In the genomic region with DNA sequence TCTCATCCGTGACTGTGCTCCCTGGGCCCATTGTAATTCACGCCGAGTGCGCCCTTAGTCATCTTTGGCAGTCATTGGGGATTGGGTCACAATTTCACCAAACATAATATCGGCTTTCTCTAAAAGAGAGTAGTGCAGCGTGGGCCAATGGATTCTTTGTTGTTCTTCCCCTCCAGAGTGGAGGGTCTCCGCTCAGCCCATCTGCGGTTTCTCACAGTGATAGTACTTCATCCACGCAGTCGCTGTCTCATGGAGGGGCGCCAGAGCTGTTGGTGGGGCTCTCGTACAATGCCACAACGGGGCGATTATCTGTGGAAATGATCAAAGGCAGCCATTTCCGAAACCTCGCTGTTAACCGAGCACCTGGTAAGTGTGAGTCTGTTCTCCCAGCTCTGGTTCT, we compare ENCODE assay signal across 19 cellular contexts.
"Had no signal": no experiment of that assay in that cellular context is flagged by ENCODE, and none has a peak within 500 bp of the region (broad histone marks: within the 10 kb centered on the region; RNA-seq: fewer than 3 reads in every experiment).

No MANE protein-coding gene starts in this region.

- H3K4me3 ChIP-seq: body of pancreas, mucosa of descending colon, smooth muscle cell, thoracic aorta had no signal

- H3K4me1 Mint-ChIP-seq: activated CD4-positive, alpha-beta memory T cell treated with anti-CD3 and anti-CD28 coated beads, Interleukin-2, amount 10 ng/mL, durations not matched to agents 7 days and 5 days; activated CD8-positive, alpha-beta memory T cell treated with anti-CD3 and anti-CD28 coated beads, Interleukin-2, amount 10 ng/mL, durations not matched to agents 7 days and 5 days; endodermal cell had no signal

- H3K27me3 ChIP-seq: body of pancreas had no signal

- H3K36me3 ChIP-seq: thoracic aorta had no signal

- H3K27ac ChIP-seq: body of pancreas, epithelial cell of prostate, thoracic aorta had no signal

- DNase-seq: activated CD4-positive, alpha-beta memory T cell treated with anti-CD3 and anti-CD28 coated beads, Interleukin-2, amount 10 ng/mL, durations not matched to agents 7 days and 5 days; activated CD4-positive, alpha-beta T cell treated with anti-CD3 and anti-CD28 coated beads for 36 hours; activated CD8-positive, alpha-beta memory T cell treated with anti-CD3 and anti-CD28 coated beads, Interleukin-2, amount 10 ng/mL, durations not matched to agents 7 days and 5 days; activated naive CD8-positive, alpha-beta T cell treated with anti-CD3 and anti-CD28 coated beads for 36 hours; amniotic stem cell; body of pancreas; endodermal cell; foreskin fibroblast; left ventricle myocardium superior; mucosa of descending colon; naive B cell; stimulated activated CD4-positive, alpha-beta T cell treated with anti-CD3 and anti-CD28 coated beads, Interleukin-4, amount 100 ng/mL, for 1 hour; stimulated activated naive CD8-positive, alpha-beta T cell treated with anti-CD3 and anti-CD28 coated beads, Interleukin-15, amount 100 ng/mL, for 72 hours had no signal

- H3K9me3 Mint-ChIP-seq: activated CD4-positive, alpha-beta memory T cell treated with anti-CD3 and anti-CD28 coated beads, Interleukin-2, amount 10 ng/mL, durations not matched to agents 7 days and 5 days had no signal

- H3K36me3 Mint-ChIP-seq: activated CD8-positive, alpha-beta memory T cell treated with anti-CD3 and anti-CD28 coated beads, Interleukin-2, amount 10 ng/mL, durations not matched to agents 7 days and 5 days; activated naive CD8-positive, alpha-beta T cell treated with anti-CD3 and anti-CD28 coated beads for 36 hours had no signal

- H3K4me3 Mint-ChIP-seq: activated CD4-positive, alpha-beta memory T cell treated with anti-CD3 and anti-CD28 coated beads, Interleukin-2, amount 10 ng/mL, durations not matched to agents 7 days and 5 days; activated CD4-positive, alpha-beta T cell treated with anti-CD3 and anti-CD28 coated beads for 36 hours; activated CD8-positive, alpha-beta memory T cell treated with anti-CD3 and anti-CD28 coated beads, Interleukin-2, amount 10 ng/mL, durations not matched to agents 7 days and 5 days; activated naive CD8-positive, alpha-beta T cell treated with anti-CD3 and anti-CD28 coated beads for 36 hours; endodermal cell; memory B cell; neural crest cell; stimulated activated naive CD8-positive, alpha-beta T cell treated with anti-CD3 and anti-CD28 coated beads, Interleukin-15, amount 100 ng/mL, for 72 hours had no signal

- H3K9me3 ChIP-seq: body of pancreas, mucosa of descending colon, thoracic aorta had no signal

- ATAC-seq: activated CD4-positive, alpha-beta T cell treated with anti-CD3 and anti-CD28 coated beads for 36 hours; activated CD8-positive, alpha-beta memory T cell treated with anti-CD3 and anti-CD28 coated beads, Interleukin-2, amount 10 ng/mL, durations not matched to agents 7 days and 5 days; body of pancreas; left ventricle myocardium superior; mucosa of descending colon; sciatic nerve; stimulated activated naive CD8-positive, alpha-beta T cell treated with anti-CD3 and anti-CD28 coated beads, Interleukin-15, amount 100 ng/mL, for 72 hours had no signal

- H3K27ac Mint-ChIP-seq: activated CD4-positive, alpha-beta memory T cell treated with anti-CD3 and anti-CD28 coated beads, Interleukin-2, amount 10 ng/mL, durations not matched to agents 7 days and 5 days; activated CD4-positive, alpha-beta T cell treated with anti-CD3 and anti-CD28 coated beads for 36 hours; activated CD8-positive, alpha-beta memory T cell treated with anti-CD3 and anti-CD28 coated beads, Interleukin-2, amount 10 ng/mL, durations not matched to agents 7 days and 5 days; activated naive CD8-positive, alpha-beta T cell treated with anti-CD3 and anti-CD28 coated beads for 36 hours; stimulated activated naive CD8-positive, alpha-beta T cell treated with anti-CD3 and anti-CD28 coated beads, Interleukin-15, amount 100 ng/mL, for 72 hours had no signal

- H3K27me3 Mint-ChIP-seq: activated naive CD8-positive, alpha-beta T cell treated with anti-CD3 and anti-CD28 coated beads for 36 hours; naive B cell had no signal

- H3K4me1 ChIP-seq: body of pancreas had no signal
